In genomic region chr17:2055494-2056220, GRCh38 we compare ENCODE assay signal across 1 cellular context.
TF ChIP-seq lines count a peak whose summit lies in the region.

No MANE protein-coding gene starts in this region.

TF ChIP-seq in H1, 55 proteins besides CTCF, POLR2A, EP300 and RAD21:
- no peak for TF ChIP-seq JUND (IDR thresholded peaks at IDR 0.05; ENCODE audit: low read length)
- peak; percentile 11 for TF ChIP-seq EZH2 (IDR thresholded peaks at IDR 0.05; ENCODE audit: low read depth, low read length, severe bottlenecking)
- no peak; the same call in 1 of the 2 replicates for TF ChIP-seq SUZ12 (IDR thresholded peaks at IDR 0.05; ENCODE audit: low read length)
